24 cellular contexts compared by ENCODE assay signal in genomic region chr2:73862987-73863386, GRCh38. TPM values are rescaled to one million over a fixed set of nuclear protein-coding genes. Genes with fewer than 3 reads are reported as not detected.
DNase-seq lines count a peak whose midpoint lies in the region; TF ChIP-seq lines count a peak whose summit lies in the region.
"Had no signal": no experiment of that assay in that cellular context is flagged by ENCODE, and none has a peak within 500 bp of the region (broad histone marks: within the 10 kb centered on the region; RNA-seq: fewer than 3 reads in every experiment).

No MANE protein-coding gene starts in this region.

- peaks cover 27% of the 10 kb centered on the region for H3K36me3 Mint-ChIP-seq in chondrocyte (ENCODE audit: low read depth)

- DNase-seq in NCI-H2196 (lab: John Stamatoyannopoulos, UW; ENCODE audit: unreplicated experiment) (peak; percentile 5), NCI-H2196 treated with DMSO at 0.1 percent for 48 hours (lab: John Stamatoyannopoulos, UW; ENCODE audit: unreplicated experiment) (no peak), HT-29 (ENCODE audit: low spot score) (peak; percentile 44), chondrocyte (ENCODE audit: low spot score) (no peak), myocyte (ENCODE audit: low read depth) (peak; percentile 1), T-helper 1 cell (no peak), retina (no peak)
- no peak for DNase-seq in stimulated activated CD4-positive, alpha-beta T cell treated with anti-CD3 and anti-CD28 coated beads, Interleukin-4, amount 100 ng/mL, for 4 hours
- DNase-seq: AML-193; CD8-positive, alpha-beta memory T cell; DND-41; GM23248; H9; HFFc6; KG1; NCI-H1105; NCI-H146; NCI-H2029; NCI-H2171; NCI-H446; NCI-H774; NK-92 treated with Interleukin-12 subunit alpha and Interleukin-12 subunit beta, amount 100 ng/mL, for 24 hours; Peyer's patch had no signal

- no peaks in the 10 kb centered on the region for H3K9me3 Mint-ChIP-seq in chondrocyte (ENCODE audit: low read depth)
- H3K9me3 Mint-ChIP-seq: CD8-positive, alpha-beta memory T cell; H9; HFFc6 had no signal

- peaks cover 31% of the 10 kb centered on the region for H3K4me1 Mint-ChIP-seq in chondrocyte (ENCODE audit: low read depth)
- H3K4me1 Mint-ChIP-seq: CD8-positive, alpha-beta memory T cell; H9 had no signal

- H3K4me3 Mint-ChIP-seq in chondrocyte (ENCODE audit: unreplicated experiment), result no peak overlapping the region
- H3K4me3 Mint-ChIP-seq: CD8-positive, alpha-beta memory T cell; H9; HFFc6 had no signal

- no peak for TF ChIP-seq CTCF in chondrocyte (IDR thresholded peaks at IDR 0.05)

- peak overlapping the region; percentile 92 for H3K27ac Mint-ChIP-seq in chondrocyte (ENCODE audit: unreplicated experiment)
- H3K27ac Mint-ChIP-seq: CD8-positive, alpha-beta memory T cell; H9; HFFc6 had no signal

- H3K27me3 Mint-ChIP-seq in chondrocyte (ENCODE audit: low read depth), result no peaks in the 10 kb centered on the region
- H3K27me3 Mint-ChIP-seq: CD8-positive, alpha-beta memory T cell had no signal

RNA-seq across cellular contexts. Expression of gene ACTG2, which starts 29.8 kb away (rescaled TPM):
- not detected in 2 replicates for total RNA-seq in HT-29 (2014; rRNA removed; shearing (Covaris generic))
- total RNA-seq in chondrocyte (173 to 1,480 TPM (median 1,439 TPM) in 3 replicates), myocyte (1.2 TPM in 1 of 2 replicates, not detected in the other)
- 0.39 TPM for polyA plus RNA-seq in myocyte (2012)
- total RNA-seq: A172; CD8-positive, alpha-beta memory T cell; GM23248 had no signal
- polyA plus RNA-seq: CD8-positive, alpha-beta memory T cell; GM23248 had no signal

RNA-seq across cellular contexts. Expression of gene STAMBP, which starts 34.2 kb away (rescaled TPM):
- 20.9 and 28.2 TPM in 2 replicates for total RNA-seq in HT-29 (2014; rRNA removed; shearing (Covaris generic))
- total RNA-seq in chondrocyte (29.3 to 32.6 TPM (median 32.1 TPM) in 3 replicates), myocyte (1,045 and 1,591 TPM in 2 replicates)
- polyA plus RNA-seq in myocyte (2012), result 548 TPM

Comparison
In these comparisons a context has a peak if more than half of its experiments do, and no peak if none do; other contexts are left out.
1. DNase-seq: peak in NCI-H2196 (single experiment), HT-29 (single experiment) and myocyte (single experiment); none in NCI-H2196 treated with DMSO at 0.1 percent for 48 hours (single experiment), chondrocyte (single experiment), stimulated activated CD4-positive, alpha-beta T cell treated with anti-CD3 and anti-CD28 coated beads, Interleukin-4, amount 100 ng/mL, for 4 hours (0 of 2), T-helper 1 cell (0 of 5) and retina (single experiment).
2. RNA of gene ACTG2, which starts 29.8 kb away (total RNA-seq): 173 to 1,480 TPM in chondrocyte; 1.2 TPM in myocyte and not detected in HT-29; every median in the first group is over 10 times any median in the second.
3. RNA of gene STAMBP, which starts 34.2 kb away (total RNA-seq): 1,045 to 1,591 TPM in myocyte; 29.3 to 32.6 TPM in chondrocyte and 20.9 to 28.2 TPM in HT-29; every median in the first group is over 10 times any median in the second.